8 cellular contexts compared by ENCODE assay signal in the genomic region with DNA sequence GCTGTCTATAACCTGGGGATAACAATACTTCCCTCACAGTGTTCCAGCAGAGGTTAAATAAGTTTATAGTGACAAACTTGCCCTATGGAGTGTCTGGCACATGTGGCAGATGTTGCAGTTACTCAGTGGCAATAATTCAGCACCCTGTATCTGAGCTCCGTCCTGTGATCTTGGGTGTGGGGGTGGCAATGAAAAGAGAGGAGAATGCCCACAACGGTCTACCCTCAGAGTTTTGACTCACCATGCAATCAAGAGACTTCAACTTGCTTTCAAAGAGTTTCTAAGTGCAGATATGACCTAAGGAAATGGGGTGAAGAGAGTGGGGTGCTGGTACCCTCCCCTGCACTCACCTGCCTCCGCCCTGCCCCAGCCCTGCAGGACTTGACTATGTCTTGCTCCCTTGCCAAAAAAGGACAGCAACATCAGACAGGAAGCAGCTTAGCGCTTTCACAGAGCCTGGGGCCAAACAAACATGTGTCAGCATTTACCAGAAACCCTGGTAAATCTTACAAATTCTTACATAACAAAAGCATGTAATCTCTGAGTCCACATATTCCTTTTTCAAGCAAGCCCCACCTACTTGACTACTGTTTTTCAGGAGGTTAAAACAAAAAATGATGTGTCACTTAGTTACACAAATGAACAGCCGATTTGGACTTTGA.
A peak's percentile ranks its signal among the peaks of the same experiment; 100 is the strongest.
DNase-seq lines count a peak whose midpoint lies in the region; ATAC-seq and TF ChIP-seq lines count a peak whose summit lies in the region.

No MANE protein-coding gene starts in this region.

- no peak overlapping the region for H2BK5ac ChIP-seq in H9 (ENCODE audit: insufficient read length, low read length)

- H4K20me1 ChIP-seq in H9 (ENCODE audit: control insufficient read depth, insufficient read depth, insufficient read length), result no peaks in the 10 kb centered on the region
- H4K20me1 ChIP-seq in OCI-LY7 (ENCODE audit: insufficient read depth, low read length), result no peaks in the 10 kb centered on the region

- H3K4me1 ChIP-seq in H9 (ENCODE audit: insufficient read depth, low read length), result peaks cover 5% of the 10 kb centered on the region
- H3K4me1 ChIP-seq in SJSA1 (replicated peaks), result peaks cover 38% of the 10 kb centered on the region
- peaks cover 0 to 12% (median 0%) of the 10 kb centered on the region in 3 donors for H3K4me1 ChIP-seq in gastroesophageal sphincter
- peaks cover 0 to 23% (median 5%) of the 10 kb centered on the region in 4 donors for H3K4me1 ChIP-seq in sigmoid colon
- H3K4me1 ChIP-seq in OCI-LY7 (ENCODE audit: insufficient read depth, low read length, poor library complexity, severe bottlenecking), result no peaks in the 10 kb centered on the region

- no peak overlapping the region for H3K9ac ChIP-seq in H9 (ENCODE audit: extremely low read depth, insufficient read length, low read length)

- H3K79me1 ChIP-seq in H9 (ENCODE audit: insufficient read depth, low read depth, low read length, poor library complexity, severe bottlenecking), result no peaks in the 10 kb centered on the region

- H2AFZ ChIP-seq in H9 (ENCODE audit: low read length) (no peak overlapping the region), OCI-LY7 (ENCODE audit: low read length) (no peak overlapping the region)

- no CpG with 5 or more reads among the region's 5 CpGs for WGBS in H9 (ENCODE audit: extremely low coverage, insufficient read length, low lambda C conversion rate)
- whole genome bisulfite sequencing in gastroesophageal sphincter (ENCODE audit: low coverage in 1 of 2), 2 donors, result 38 to 68% methylated on average over 1 to 5 of the region's 5 CpGs
- WGBS in sigmoid colon, 2 donors, result 42 to 47% methylated on average over 5 of the region's 5 CpGs

- H2BK12ac ChIP-seq in H9 (ENCODE audit: insufficient read length, low read depth, low read length), result no peak overlapping the region

- H3K27ac ChIP-seq in H9 (ENCODE audit: insufficient read length, low read depth, low read length) (no peak overlapping the region), SJSA1 (peak overlapping the region; percentile 74), gastroesophageal sphincter (no peak overlapping the region), sigmoid colon (no peak overlapping the region), OCI-LY7 (ENCODE audit: low read depth, low read length, poor library complexity, severe bottlenecking) (no peak overlapping the region)

- TF ChIP-seq CTCF in H9 (conservative IDR thresholded peaks at IDR 0.05) (no peak), gastroesophageal sphincter (IDR thresholded peaks at IDR 0.05) (no peak), sigmoid colon (IDR thresholded peaks at IDR 0.05) (no peak), OCI-LY7 (conservative IDR thresholded peaks at IDR 0.05; ENCODE audit: low read length) (no peak)

- TF ChIP-seq POLR2A in gastroesophageal sphincter (IDR thresholded peaks at IDR 0.05) (no peak), sigmoid colon (IDR thresholded peaks at IDR 0.05) (no peak)

- no peaks in the 10 kb centered on the region for H3K9me3 Mint-ChIP-seq in H9

- BruUV-seq in OCI-LY7 (replicated peaks; lab: Mats Ljungman, UMichigan), result no TSS peak

- no peak overlapping the region for H3K4me2 ChIP-seq in H9 (ENCODE audit: insufficient read depth, insufficient read length, low read length)
- no peak overlapping the region for H3K4me2 ChIP-seq in OCI-LY7 (ENCODE audit: low read length)

- no peak for TF ChIP-seq EP300 in gastroesophageal sphincter (IDR thresholded peaks at IDR 0.05)
- no peak for TF ChIP-seq EP300 in sigmoid colon (IDR thresholded peaks at IDR 0.05)

- no peak overlapping the region for H2AK5ac ChIP-seq in H9 (ENCODE audit: insufficient read length, low read length)

- peaks cover 34 to 51% of the 10 kb centered on the region in 2 experiments for H3K4me1 Mint-ChIP-seq in H9

- H3K9me3 ChIP-seq in H9 (ENCODE audit: control insufficient read depth, low read depth, low read length), result no peaks in the 10 kb centered on the region
- no peaks in the 10 kb centered on the region for H3K9me3 ChIP-seq in SJSA1 (replicated peaks)
- H3K9me3 ChIP-seq in gastroesophageal sphincter, result no peaks in the 10 kb centered on the region
- no peaks in the 10 kb centered on the region for H3K9me3 ChIP-seq in sigmoid colon
- H3K9me3 ChIP-seq in OCI-LY7 (ENCODE audit: low read length), result no peaks in the 10 kb centered on the region

- H2BK15ac ChIP-seq in H9 (ENCODE audit: low read depth, low read length), result no peak overlapping the region

- no peak overlapping the region for H3K4ac ChIP-seq in H9 (ENCODE audit: low read depth, low read length)

- H3K4me3 Mint-ChIP-seq in H9, result no peak overlapping the region

- no peak overlapping the region for H4K91ac ChIP-seq in H9 (ENCODE audit: insufficient read length, low read depth, low read length)

- peak; percentile 68 for ATAC-seq in gastroesophageal sphincter
- no peak for ATAC-seq in HG03521 (IDR thresholded peaks at IDR 0.05; ENCODE audit: unreplicated experiment)
- ATAC-seq in GM21825 (IDR thresholded peaks at IDR 0.05; ENCODE audit: unreplicated experiment), result no peak
- ATAC-seq in HG02970 (IDR thresholded peaks at IDR 0.05; ENCODE audit: low FRiP score, unreplicated experiment), result no peak

- CTCF ChIA-PET in OCI-LY7 (lab: Charles Lee; ENCODE audit: unreplicated experiment), result no interaction called here

- POLR2A ChIA-PET in OCI-LY7 (lab: Charles Lee), result no interaction called here

- H3K23ac ChIP-seq in H9 (ENCODE audit: insufficient read length, low read depth, low read length), result no peak overlapping the region

- no peaks in the 10 kb centered on the region for H3K9me2 ChIP-seq in OCI-LY7 (ENCODE audit: insufficient read depth, low read length)

- H3K56ac ChIP-seq in H9 (ENCODE audit: insufficient read length, low read depth, low read length), result no peak overlapping the region

- H2BK20ac ChIP-seq in H9 (ENCODE audit: low read depth, low read length, poor library complexity, severe bottlenecking), result no peak overlapping the region

- H3K36me3 Mint-ChIP-seq in H9 (ENCODE audit: insufficient read depth in 1 of 3, low read depth in 3 of 3), result no peaks in the 10 kb centered on the region

- H4K5ac ChIP-seq in H9 (ENCODE audit: insufficient read length, low read depth, low read length), result no peak overlapping the region

- peak; percentile 52 for DNase-seq in H9
- DNase-seq in SJSA1 (ENCODE audit: low read depth in 1 of 2, low spot score in 2 of 2), result peak; percentile 60
- DNase-seq in sigmoid colon, result peak; percentile 71
- no peak for DNase-seq in OCI-LY7 (ENCODE audit: low spot score)

- H3K14ac ChIP-seq in H9 (ENCODE audit: insufficient read depth, low read length), result no peak overlapping the region

- no peak overlapping the region for H3T11ph ChIP-seq in H9 (ENCODE audit: low read length)

- no peaks in the 10 kb centered on the region for H3K27me3 Mint-ChIP-seq in H9 (ENCODE audit: low read depth)

- H3K27me3 ChIP-seq in H9 (ENCODE audit: insufficient read depth, low read length) (no peaks in the 10 kb centered on the region), SJSA1 (replicated peaks) (no peaks in the 10 kb centered on the region), gastroesophageal sphincter (peaks cover 14% of the 10 kb centered on the region), sigmoid colon (no peaks in the 10 kb centered on the region)

- no peak overlapping the region for H3K18ac ChIP-seq in H9 (ENCODE audit: insufficient read length, low read depth, low read length)

- H3K23me2 ChIP-seq in H9 (ENCODE audit: insufficient read length, low read depth, low read length, poor library complexity, severe bottlenecking), result no peaks in the 10 kb centered on the region

- intact Hi-C loops in sigmoid colon (cut with DNase I) (no loop called here), OCI-LY7 (cut with micrococcal nuclease; ENCODE audit: unreplicated experiment) (no loop called here)

- no peaks in the 10 kb centered on the region for H3K79me2 ChIP-seq in H9 (ENCODE audit: insufficient read depth, low read length)
- H3K79me2 ChIP-seq in OCI-LY7 (ENCODE audit: insufficient read depth, low read depth, low read length), result no peaks in the 10 kb centered on the region

- H3K27ac Mint-ChIP-seq in H9, result peak overlapping the region in 2 of 3 experiments; percentile 4 to 39; a peak in 4 of 7 replicates

- no peak overlapping the region for H4K8ac ChIP-seq in H9 (replicated peaks; ENCODE audit: insufficient read length, low read depth, low read length)

- H3K36me3 ChIP-seq in SJSA1 (no peaks in the 10 kb centered on the region), gastroesophageal sphincter (no peaks in the 10 kb centered on the region), sigmoid colon (no peaks in the 10 kb centered on the region), OCI-LY7 (ENCODE audit: insufficient read depth, low read length) (no peaks in the 10 kb centered on the region)

- H2BK120ac ChIP-seq in H9 (ENCODE audit: low read depth, low read length, poor library complexity, severe bottlenecking), result no peak overlapping the region

- H3K4me3 ChIP-seq in SJSA1, result no peak overlapping the region
- H3K4me3 ChIP-seq in gastroesophageal sphincter, result no peak overlapping the region
- no peak overlapping the region for H3K4me3 ChIP-seq in sigmoid colon
- H3K4me3 ChIP-seq in OCI-LY7 (ENCODE audit: low read depth, low read length, poor library complexity, severe bottlenecking), result no peak overlapping the region
